Comparison of ENCODE assay signal across 1 cellular context in genomic region chr7:95886501-95887090, GRCh38.
TF ChIP-seq lines count a peak whose summit lies in the region.

No MANE protein-coding gene starts in this region.

TF ChIP-seq in WTC11, 78 proteins besides CTCF, POLR2A, EP300 and RAD21 (continued from another document):
- TF ChIP-seq AR (CRISPR knock-in tag; IDR thresholded peaks at IDR 0.05) (no peak), SMAD3 (CRISPR knock-in tag; IDR thresholded peaks at IDR 0.05; ENCODE audit: borderline replicate concordance) (no peak), ETV6 (CRISPR knock-in tag; IDR thresholded peaks at IDR 0.05) (no peak)
TF ChIP-seq in WTC11: peak in this region for 0.
